Comparison of ENCODE assay signal across 14 cellular contexts in genomic region chr7:47404005-47404404, GRCh38.
DNase-seq lines count a peak whose midpoint lies in the region; ATAC-seq and TF ChIP-seq lines count a peak whose summit lies in the region.
"Had no signal": no experiment of that assay in that cellular context is flagged by ENCODE, and none has a peak within 500 bp of the region (broad histone marks: within the 10 kb centered on the region; RNA-seq: fewer than 3 reads in every experiment).

No MANE protein-coding gene starts in this region.

- no peak overlapping the region for H3K4me3 Mint-ChIP-seq in activated naive CD8-positive, alpha-beta T cell treated with anti-CD3 and anti-CD28 coated beads for 36 hours
- H3K4me3 Mint-ChIP-seq: activated CD4-positive, alpha-beta T cell treated with anti-CD3 and anti-CD28 coated beads, Interleukin-2, amount 10 ng/mL, durations not matched to agents 24 days and 14 days; activated T-helper 17 cell treated with anti-CD3 and anti-CD28 coated beads, Interleukin-2, amount 50 U/mL, for 72 hours; GM23338 had no signal

- TF ChIP-seq CTCF in lower lobe of right lung (IDR thresholded peaks at IDR 0.05) (no peak), upper lobe of right lung (IDR thresholded peaks at IDR 0.05) (no peak), foreskin keratinocyte (conservative IDR thresholded peaks at IDR 0.05) (no peak)

- H3K4me1 Mint-ChIP-seq in activated naive CD8-positive, alpha-beta T cell treated with anti-CD3 and anti-CD28 coated beads for 36 hours = peaks cover 9% of the 10 kb centered on the region
- H3K4me1 Mint-ChIP-seq: activated T-helper 17 cell treated with anti-CD3 and anti-CD28 coated beads, Interleukin-2, amount 50 U/mL, for 72 hours had no signal

- peak overlapping the region; percentile 79 for H3K27ac ChIP-seq in lower lobe of right lung
- peak overlapping the region; percentile 73 for H3K27ac ChIP-seq in upper lobe of right lung
- H3K27ac ChIP-seq in foreskin keratinocyte = no peak overlapping the region

- DNase-seq in stimulated activated CD4-positive, alpha-beta T cell treated with anti-CD3 and anti-CD28 coated beads, Interleukin-2, amount 100 ng/mL, for 48 hours = peak; percentile 5 to 9
- DNase-seq in stimulated activated CD4-positive, alpha-beta T cell treated with anti-CD3 and anti-CD28 coated beads, Interleukin-4, amount 100 ng/mL, for 1 hour = no peak
- DNase-seq in activated naive CD8-positive, alpha-beta T cell treated with anti-CD3 and anti-CD28 coated beads for 36 hours = peak; percentile 33
- DNase-seq in lower lobe of right lung (no peak), upper lobe of right lung (peak; percentile 13), NCI-H1694 treated with DMSO at 0.1 percent for 48 hours (lab: John Stamatoyannopoulos, UW) (no peak), foreskin keratinocyte (no peak)
- DNase-seq: activated CD4-positive, alpha-beta T cell treated with anti-CD3 and anti-CD28 coated beads, Interleukin-2, amount 10 ng/mL, durations not matched to agents 24 days and 14 days; cortex of kidney; midbrain; NCI-H345 had no signal

- no peaks in the 10 kb centered on the region for H3K27me3 Mint-ChIP-seq in activated naive CD8-positive, alpha-beta T cell treated with anti-CD3 and anti-CD28 coated beads for 36 hours
- H3K27me3 Mint-ChIP-seq: activated CD4-positive, alpha-beta T cell treated with anti-CD3 and anti-CD28 coated beads, Interleukin-2, amount 10 ng/mL, durations not matched to agents 24 days and 14 days; activated T-helper 17 cell treated with anti-CD3 and anti-CD28 coated beads, Interleukin-2, amount 50 U/mL, for 72 hours had no signal

- no peaks in the 10 kb centered on the region for H3K9me3 Mint-ChIP-seq in activated naive CD8-positive, alpha-beta T cell treated with anti-CD3 and anti-CD28 coated beads for 36 hours
- H3K9me3 Mint-ChIP-seq: activated CD4-positive, alpha-beta T cell treated with anti-CD3 and anti-CD28 coated beads, Interleukin-2, amount 10 ng/mL, durations not matched to agents 24 days and 14 days; activated T-helper 17 cell treated with anti-CD3 and anti-CD28 coated beads, Interleukin-2, amount 50 U/mL, for 72 hours; GM23338 had no signal

- ATAC-seq in lower lobe of right lung (no peak), upper lobe of right lung (no peak), GM21529 (IDR thresholded peaks at IDR 0.05; ENCODE audit: unreplicated experiment) (no peak), foreskin keratinocyte (no peak)
- ATAC-seq: activated T-helper 17 cell treated with anti-CD3 and anti-CD28 coated beads, Interleukin-2, amount 50 U/mL, for 72 hours had no signal

- no peak overlapping the region for H3K27ac Mint-ChIP-seq in activated naive CD8-positive, alpha-beta T cell treated with anti-CD3 and anti-CD28 coated beads for 36 hours
- H3K27ac Mint-ChIP-seq: activated CD4-positive, alpha-beta T cell treated with anti-CD3 and anti-CD28 coated beads, Interleukin-2, amount 10 ng/mL, durations not matched to agents 24 days and 14 days; activated T-helper 17 cell treated with anti-CD3 and anti-CD28 coated beads, Interleukin-2, amount 50 U/mL, for 72 hours had no signal

- H3K9me3 ChIP-seq in lower lobe of right lung = no peaks in the 10 kb centered on the region
- H3K9me3 ChIP-seq in upper lobe of right lung = no peaks in the 10 kb centered on the region

- H3K4me1 ChIP-seq in lower lobe of right lung = peaks cover 56% of the 10 kb centered on the region
- peaks cover 30% of the 10 kb centered on the region for H3K4me1 ChIP-seq in upper lobe of right lung
- H3K4me1 ChIP-seq in foreskin keratinocyte = peaks cover 12% of the 10 kb centered on the region

- intact Hi-C loops in lower lobe of right lung (cut with DNase I) (no loop called here), upper lobe of right lung (cut with DNase I) (no loop called here)

- H3K27me3 ChIP-seq in lower lobe of right lung (ENCODE audit: low read depth) (no peaks in the 10 kb centered on the region), upper lobe of right lung (no peaks in the 10 kb centered on the region), foreskin keratinocyte (no peaks in the 10 kb centered on the region)

- no peaks in the 10 kb centered on the region for H3K36me3 Mint-ChIP-seq in activated naive CD8-positive, alpha-beta T cell treated with anti-CD3 and anti-CD28 coated beads for 36 hours

- H3K36me3 ChIP-seq in lower lobe of right lung = peaks cover 22% of the 10 kb centered on the region
- H3K36me3 ChIP-seq in upper lobe of right lung = peaks cover 9% of the 10 kb centered on the region

- H3K4me3 ChIP-seq in lower lobe of right lung = no peak overlapping the region
- no peak overlapping the region for H3K4me3 ChIP-seq in upper lobe of right lung
- H3K4me3 ChIP-seq: GM23338 had no signal

Comparison
In these comparisons a context has a peak if more than half of its experiments do, and no peak if none do; other contexts are left out.
1. DNase-seq: peak in stimulated activated CD4-positive, alpha-beta T cell treated with anti-CD3 and anti-CD28 coated beads, Interleukin-2, amount 100 ng/mL, for 48 hours (2 of 2), activated naive CD8-positive, alpha-beta T cell treated with anti-CD3 and anti-CD28 coated beads for 36 hours (single experiment) and upper lobe of right lung (single experiment); none in stimulated activated CD4-positive, alpha-beta T cell treated with anti-CD3 and anti-CD28 coated beads, Interleukin-4, amount 100 ng/mL, for 1 hour (single experiment), lower lobe of right lung (single experiment), NCI-H1694 treated with DMSO at 0.1 percent for 48 hours (single experiment) and foreskin keratinocyte (0 of 2).